ENCODE assay signal across 25 cellular contexts in genomic region chr9:107969141-107969540, GRCh38.
"Had no signal": no experiment of that assay in that cellular context is flagged by ENCODE, and none has a peak within 500 bp of the region (broad histone marks: within the 10 kb centered on the region; RNA-seq: fewer than 3 reads in every experiment).

No MANE protein-coding gene starts in this region.

- H3K27ac ChIP-seq: heart right ventricle, hepatocyte, left ventricle myocardium inferior, ovary, prostate gland, sigmoid colon, thoracic aorta, tibial artery, uterus had no signal

- H3K4me1 ChIP-seq: prostate gland, sigmoid colon, tibial artery, uterus had no signal

- H3K36me3 ChIP-seq: heart right ventricle, left ventricle myocardium inferior, ovary, prostate gland, sigmoid colon, stomach, suprapubic skin, thoracic aorta, tibial artery, uterus had no signal

- H3K9me3 ChIP-seq: heart right ventricle, left ventricle myocardium inferior, ovary, prostate gland, sigmoid colon, stomach, suprapubic skin, thoracic aorta, tibial artery, uterus had no signal

- ATAC-seq: heart right ventricle; left cardiac atrium; naive thymus-derived CD4-positive, alpha-beta T cell; natural killer cell treated with Interleukin-12 subunit alpha and Interleukin-12 subunit beta and Interleukin-15 and Interleukin-18, amount 100 ng/mL, for 72 hours; right cardiac atrium; stimulated activated naive B cell treated with anti-CD40 and anti-IgM and Interleukin-4, amounts not matched to agents 10 μg/mL and 1 μg/mL and 100 μg/mL, for 72 hours; stimulated activated naive CD8-positive, alpha-beta T cell treated with anti-CD3 and anti-CD28 coated beads, Interleukin-15, Interleukin-2, amounts not matched to agents 100 U/mL and 50 U/mL, for 24 hours had no signal

- H3K27me3 ChIP-seq: hepatocyte, ovary, sigmoid colon, stomach, suprapubic skin, uterus had no signal

- H3K4me3 ChIP-seq: heart right ventricle, hepatocyte, left ventricle myocardium inferior, lung, ovary, prostate gland, sigmoid colon, smooth muscle cell, stomach, suprapubic skin, thoracic aorta, tibial artery, uterus had no signal

- DNase-seq: heart right ventricle; islet precursor cell; kidney glomerular epithelial cell; left cardiac atrium; left ventricle myocardium inferior; mesendoderm; naive thymus-derived CD4-positive, alpha-beta T cell; ovary; retina; right cardiac atrium; sigmoid colon; stimulated activated CD4-positive, alpha-beta T cell treated with anti-CD3 and anti-CD28 coated beads, Interleukin-1b, Interleukin-23, amount 100 ng/mL, for 48 hours; stimulated activated CD4-positive, alpha-beta T cell treated with anti-CD3 and anti-CD28 coated beads, Interleukin-2, amount 100 ng/mL, for 48 hours; stimulated activated naive B cell treated with anti-CD40 and anti-IgM and Interleukin-4, amounts not matched to agents 10 μg/mL and 1 μg/mL and 100 μg/mL, for 72 hours; stimulated activated naive CD8-positive, alpha-beta T cell treated with anti-CD3 and anti-CD28 coated beads, Interleukin-15, Interleukin-2, amounts not matched to agents 100 U/mL and 50 U/mL, for 24 hours; stomach; tibial artery; uterus had no signal
